8 cellular contexts compared by ENCODE assay signal in the genomic region with DNA sequence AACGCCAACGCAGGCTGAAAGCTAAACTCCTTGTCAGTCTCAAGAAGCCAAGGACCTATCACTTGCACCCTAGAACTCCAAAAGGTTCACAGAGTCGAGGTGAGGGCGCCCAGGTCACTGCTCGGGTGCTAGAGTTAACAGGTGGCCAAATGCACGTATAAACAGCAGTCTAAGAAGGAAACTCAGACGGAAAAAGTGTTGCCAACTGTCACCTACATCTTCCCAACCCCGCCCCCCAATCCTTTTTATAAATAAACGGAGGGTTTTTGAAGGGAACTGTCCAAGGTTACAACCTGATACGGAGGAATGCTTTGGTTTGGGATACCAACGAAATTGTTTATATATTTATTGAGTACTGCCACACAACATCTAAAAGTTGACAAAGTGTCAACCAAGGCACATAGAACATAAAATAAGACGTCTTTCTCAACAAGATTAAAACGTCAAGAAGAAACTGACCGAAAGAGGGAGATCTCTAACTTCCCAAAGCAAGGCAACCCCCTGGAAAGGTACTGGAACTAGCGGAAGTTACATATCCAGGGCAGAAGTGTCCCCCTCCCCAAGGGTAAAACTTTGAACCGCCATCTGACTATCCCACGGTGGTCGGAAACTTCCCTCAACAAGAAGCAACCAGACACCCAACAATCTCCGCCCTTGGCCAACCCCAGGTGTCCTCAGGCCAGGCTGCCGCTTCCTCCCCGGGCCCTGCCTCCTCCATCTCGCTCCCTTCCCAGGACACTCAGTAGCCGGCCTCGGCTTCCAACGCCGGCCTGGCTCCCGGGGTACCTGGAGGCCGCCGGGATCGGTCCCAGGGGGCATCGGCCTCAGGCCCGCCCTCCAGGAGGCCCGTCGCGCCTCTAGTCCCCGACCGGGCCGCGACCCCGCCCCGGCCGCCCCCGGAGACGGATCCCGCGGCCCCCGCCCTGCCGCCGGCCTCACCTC. TPM values are rescaled to one million over a fixed set of nuclear protein-coding genes. Genes with fewer than 3 reads are reported as not detected.
DNase-seq lines count a peak whose midpoint lies in the region; ATAC-seq and TF ChIP-seq lines count a peak whose summit lies in the region.

No MANE protein-coding gene starts in this region.

- peak overlapping the region; percentile 95 for H3K4me3 ChIP-seq in MG63

- no peaks in the 10 kb centered on the region for H4K20me1 ChIP-seq in H9 (ENCODE audit: control insufficient read depth, insufficient read depth, insufficient read length)

- H3K79me2 ChIP-seq in H9 (ENCODE audit: insufficient read depth, low read length) = peaks cover 15% of the 10 kb centered on the region

- no peak overlapping the region for H2AFZ ChIP-seq in H9 (ENCODE audit: low read length)

- H3K79me1 ChIP-seq in H9 (ENCODE audit: insufficient read depth, low read depth, low read length, poor library complexity, severe bottlenecking) = peaks cover 4% of the 10 kb centered on the region

- peaks cover 25% of the 10 kb centered on the region in 2 experiments for H3K4me1 Mint-ChIP-seq in H9
- H3K4me1 Mint-ChIP-seq in dendritic cell treated with granulocyte-macrophage colony-stimulating factor and Interleukin-4, amounts not matched to agents 40 ng/mL and 50 ng/mL, for 4 days (ENCODE audit: low read depth) = peaks cover 64% of the 10 kb centered on the region

- no peaks in the 10 kb centered on the region for H3K27me3 Mint-ChIP-seq in H9 (ENCODE audit: low read depth)
- no peaks in the 10 kb centered on the region for H3K27me3 Mint-ChIP-seq in dendritic cell treated with granulocyte-macrophage colony-stimulating factor and Interleukin-4, amounts not matched to agents 40 ng/mL and 50 ng/mL, for 4 days

- peak overlapping the region; percentile 71 for H3K4me2 ChIP-seq in H9 (ENCODE audit: insufficient read depth, insufficient read length, low read length)

- H4K91ac ChIP-seq in H9 (ENCODE audit: insufficient read length, low read depth, low read length) = no peak overlapping the region

- H3K4ac ChIP-seq in H9 (ENCODE audit: low read depth, low read length) = no peak overlapping the region

- no peaks in the 10 kb centered on the region for H3K4me1 ChIP-seq in H9 (ENCODE audit: insufficient read depth, low read length)

- no peaks in the 10 kb centered on the region for H3K9me3 Mint-ChIP-seq in H9
- no peaks in the 10 kb centered on the region for H3K9me3 Mint-ChIP-seq in dendritic cell treated with granulocyte-macrophage colony-stimulating factor and Interleukin-4, amounts not matched to agents 40 ng/mL and 50 ng/mL, for 4 days

- intact Hi-C loops in dendritic cell treated with granulocyte-macrophage colony-stimulating factor and Interleukin-4, amounts not matched to agents 40 ng/mL and 50 ng/mL, for 4 days (cut with micrococcal nuclease) = loop anchor here (10.0 kb wide), 1 partner anchor 255 kb away; the partner anchor contains the start of gene TOB1
- intact Hi-C loops in left colon (cut with DNase I, micrococcal nuclease) = loop anchor here in 1 of 2 donors (5.0 kb wide), 1 partner anchor 33 kb away; the partner anchor contains the start of gene NME1

- H2BK20ac ChIP-seq in H9 (ENCODE audit: low read depth, low read length, poor library complexity, severe bottlenecking) = no peak overlapping the region

- no peak overlapping the region for H2BK120ac ChIP-seq in H9 (ENCODE audit: low read depth, low read length, poor library complexity, severe bottlenecking)

- peak overlapping the region; percentile 37 for H3K14ac ChIP-seq in H9 (ENCODE audit: insufficient read depth, low read length)

- peak overlapping the region; percentile 93 to 98 (median 97) for H3K27ac Mint-ChIP-seq in H9
- H3K27ac Mint-ChIP-seq in dendritic cell treated with granulocyte-macrophage colony-stimulating factor and Interleukin-4, amounts not matched to agents 40 ng/mL and 50 ng/mL, for 4 days = peak overlapping the region; percentile 99

- DNase-seq in DMS153 treated with DMSO at 0.1 percent for 48 hours (lab: John Stamatoyannopoulos, UW; ENCODE audit: unreplicated experiment) (peak; percentile 7), DMS153 (lab: John Stamatoyannopoulos, UW) (no peak), H9 (peak; percentile 77), MG63 (peak; percentile 34), left colon (peak; percentile 49 to 63)
- peak; percentile 57 for DNase-seq in activated CD4-positive, alpha-beta T cell treated with anti-CD3 and anti-CD28 coated beads for 48 hours
- peak; percentile 39 for DNase-seq in stimulated activated CD4-positive, alpha-beta T cell treated with anti-CD3 and anti-CD28 coated beads, Interleukin-4, amount 100 ng/mL, for 24 hours

- no peaks in the 10 kb centered on the region for H3K9me3 ChIP-seq in H9 (ENCODE audit: control insufficient read depth, low read depth, low read length)
- H3K9me3 ChIP-seq in MG63 = no peaks in the 10 kb centered on the region

- H3K27me3 ChIP-seq in H9 (ENCODE audit: insufficient read depth, low read length) (no peaks in the 10 kb centered on the region), MG63 (no peaks in the 10 kb centered on the region)

- no peaks in the 10 kb centered on the region for H3K36me3 Mint-ChIP-seq in H9 (ENCODE audit: insufficient read depth in 1 of 3, low read depth in 3 of 3)
- H3K36me3 Mint-ChIP-seq in dendritic cell treated with granulocyte-macrophage colony-stimulating factor and Interleukin-4, amounts not matched to agents 40 ng/mL and 50 ng/mL, for 4 days (ENCODE audit: low read depth) = peaks cover 23% of the 10 kb centered on the region

- H3K23ac ChIP-seq in H9 (ENCODE audit: insufficient read length, low read depth, low read length) = no peak overlapping the region

- H3K27ac ChIP-seq in H9 (ENCODE audit: insufficient read length, low read depth, low read length) = no peak overlapping the region

- H2BK12ac ChIP-seq in H9 (ENCODE audit: insufficient read length, low read depth, low read length) = no peak overlapping the region

- H4K8ac ChIP-seq in H9 (replicated peaks; ENCODE audit: insufficient read length, low read depth, low read length) = no peak overlapping the region

- no peak overlapping the region for H2BK5ac ChIP-seq in H9 (ENCODE audit: insufficient read length, low read length)

- H3K23me2 ChIP-seq in H9 (ENCODE audit: insufficient read length, low read depth, low read length, poor library complexity, severe bottlenecking) = peaks cover 13% of the 10 kb centered on the region

- H3K56ac ChIP-seq in H9 (ENCODE audit: insufficient read length, low read depth, low read length) = no peak overlapping the region

- no peak overlapping the region for H2BK15ac ChIP-seq in H9 (ENCODE audit: low read depth, low read length)

- H3K4me3 Mint-ChIP-seq in H9 = peak overlapping the region; percentile 95 to 99
- H3K4me3 Mint-ChIP-seq in dendritic cell treated with granulocyte-macrophage colony-stimulating factor and Interleukin-4, amounts not matched to agents 40 ng/mL and 50 ng/mL, for 4 days = peak overlapping the region; percentile 98

- H4K5ac ChIP-seq in H9 (ENCODE audit: insufficient read length, low read depth, low read length) = no peak overlapping the region

- H3K36me3 ChIP-seq in MG63 = peaks cover 9% of the 10 kb centered on the region; the same call in 1 of the 2 replicates

- H3K18ac ChIP-seq in H9 (ENCODE audit: insufficient read length, low read depth, low read length) = no peak overlapping the region

- H3T11ph ChIP-seq in H9 (ENCODE audit: low read length) = no peak overlapping the region

- peak overlapping the region; percentile 80 for H3K9ac ChIP-seq in H9 (ENCODE audit: extremely low read depth, insufficient read length, low read length)

- TF ChIP-seq CTCF in H9 (conservative IDR thresholded peaks at IDR 0.05) = peak; percentile 40; the same call in 2 of the 3 replicates

- no peak overlapping the region for H2AK5ac ChIP-seq in H9 (ENCODE audit: insufficient read length, low read length)

- no CpG with 5 or more reads among the region's 49 CpGs for WGBS in H9 (ENCODE audit: extremely low coverage, insufficient read length, low lambda C conversion rate)

- ATAC-seq in left colon = peak; percentile 19

RNA-seq across cellular contexts. Expression of gene SPAG9, which starts 1.0 kb away (rescaled TPM):
- total RNA-seq in H9 (2021) (49.7 and 54.3 TPM in 2 replicates), left colon (10 to 100 TPM; 61.9 to 84.6 TPM)
- total RNA-seq in MG63 (2014; rRNA removed; shearing (Covaris generic); ENCODE audit: low replicate concordance) = 53.8 and 65.5 TPM in 2 replicates

RNA-seq across cellular contexts. Expression of gene NME1, which starts 33.7 kb away (rescaled TPM):
- total RNA-seq in H9 (2021) (206 and 220 TPM in 2 replicates), left colon (10 to 100 TPM; 25.9 to 43.9 TPM)
- total RNA-seq in MG63 (2014; rRNA removed; shearing (Covaris generic); ENCODE audit: low replicate concordance) = 786 and 881 TPM in 2 replicates

RNA-seq across cellular contexts. Expression of gene NME2, which starts 46.5 kb away (rescaled TPM):
- total RNA-seq in H9 (2021) (811 and 819 TPM in 2 replicates), left colon (100 to 1,000 TPM; 345 to 403 TPM)
- total RNA-seq in MG63 (2014; rRNA removed; shearing (Covaris generic); ENCODE audit: low replicate concordance) = 1,130 and 1,229 TPM in 2 replicates
